10 cellular contexts compared by ENCODE assay signal in genomic region chr7:74051629-74052410, GRCh38. TPM values are rescaled to one million over a fixed set of nuclear protein-coding genes. Genes with fewer than 3 reads are reported as not detected.
DNase-seq lines count a peak whose midpoint lies in the region; ATAC-seq, FAIRE-seq and TF ChIP-seq lines count a peak whose summit lies in the region.
"Had no signal": no experiment of that assay in that cellular context is flagged by ENCODE, and none has a peak within 500 bp of the region (broad histone marks: within the 10 kb centered on the region; RNA-seq: fewer than 3 reads in every experiment).

No MANE protein-coding gene starts in this region.

- H3K36me3 ChIP-seq in MM.1S (replicated peaks; ENCODE audit: insufficient read depth, low read length) (no peaks in the 10 kb centered on the region), bronchial epithelial cell (ENCODE audit: control insufficient read depth, insufficient read depth, low read length) (no peaks in the 10 kb centered on the region), parathyroid adenoma (ENCODE audit: control insufficient read depth, insufficient read depth, low read length) (no peaks in the 10 kb centered on the region)

- no peak for FAIRE-seq in bronchial epithelial cell (lab: Jason Lieb, UNC)
- FAIRE-seq in frontal cortex (lab: Jason Lieb, UNC): no peak
- FAIRE-seq: A204.1 had no signal

- no peak overlapping the region for H3K4me3 ChIP-seq in MM.1S (ENCODE audit: low read length)
- no peak overlapping the region for H3K4me3 ChIP-seq in bronchial epithelial cell (ENCODE audit: low read depth, low read length)
- no peak overlapping the region for H3K4me3 ChIP-seq in parathyroid adenoma (ENCODE audit: low read depth, low read length)
- H3K4me3 ChIP-seq: upper lobe of left lung had no signal

- no peaks in the 10 kb centered on the region for H3F3A ChIP-seq in MM.1S (ENCODE audit: insufficient read depth, low read length)

- no peak overlapping the region for H3K9ac ChIP-seq in MM.1S (ENCODE audit: low read length)
- H3K9ac ChIP-seq in parathyroid adenoma: no peak overlapping the region

- no peaks in the 10 kb centered on the region for H3K9me3 ChIP-seq in MM.1S (replicated peaks; ENCODE audit: insufficient read depth, low read length)
- no peaks in the 10 kb centered on the region for H3K9me3 ChIP-seq in parathyroid adenoma (ENCODE audit: control insufficient read depth, low read length)
- H3K9me3 ChIP-seq: upper lobe of left lung had no signal

- H3K4me1 ChIP-seq in MM.1S (ENCODE audit: low read length): no peaks in the 10 kb centered on the region
- H3K4me1 ChIP-seq in parathyroid adenoma: no peaks in the 10 kb centered on the region

- peak; percentile 33 for TF ChIP-seq CTCF in MM.1S (IDR thresholded peaks at IDR 0.05; ENCODE audit: low read length)
- peak; percentile 63 for TF ChIP-seq CTCF in bronchial epithelial cell (IDR thresholded peaks at IDR 0.05; ENCODE audit: insufficient read depth, low read length, severe bottlenecking)
- TF ChIP-seq CTCF in parathyroid adenoma (IDR thresholded peaks at IDR 0.05): peak; percentile 23

- no peak for ATAC-seq in HG03159 (IDR thresholded peaks at IDR 0.05; ENCODE audit: unreplicated experiment)

- DNase-seq in DMS 273 (lab: John Stamatoyannopoulos, UW; ENCODE audit: unreplicated experiment) (peak; percentile 66), DMS 273 treated with DMSO at 0.1 percent for 48 hours (lab: John Stamatoyannopoulos, UW) (no peak), MM.1S (peak; percentile 39), bronchial epithelial cell (ENCODE audit: low read depth) (peak; percentile 26), frontal cortex (ENCODE audit: low spot score in 2 of 2) (no peak), COR-L47 (lab: John Stamatoyannopoulos, UW) (no peak)

- H3K4me2 ChIP-seq in MM.1S (ENCODE audit: low read depth, low read length): no peak overlapping the region
- H3K4me2 ChIP-seq in parathyroid adenoma (ENCODE audit: low read length): no peak overlapping the region

- H2AFZ ChIP-seq in MM.1S (ENCODE audit: low read length): no peak overlapping the region
- no peak overlapping the region for H2AFZ ChIP-seq in parathyroid adenoma

- H3K79me2 ChIP-seq in MM.1S (ENCODE audit: low read length) (no peaks in the 10 kb centered on the region), parathyroid adenoma (no peaks in the 10 kb centered on the region)

- H3K27ac ChIP-seq in MM.1S (ENCODE audit: low read length) (no peak overlapping the region), parathyroid adenoma (no peak overlapping the region)

- peaks cover 23% of the 10 kb centered on the region for H3K27me3 ChIP-seq in MM.1S (replicated peaks; ENCODE audit: insufficient read depth, low read length)
- peaks cover 13% of the 10 kb centered on the region for H3K27me3 ChIP-seq in bronchial epithelial cell (ENCODE audit: control insufficient read depth, insufficient read depth, low read length)
- no peaks in the 10 kb centered on the region for H3K27me3 ChIP-seq in parathyroid adenoma (ENCODE audit: control insufficient read depth, insufficient read depth, low read length)
- H3K27me3 ChIP-seq: upper lobe of left lung had no signal

- H3K9me2 ChIP-seq in MM.1S (replicated peaks; ENCODE audit: insufficient read depth, low read length): no peaks in the 10 kb centered on the region

- no peaks in the 10 kb centered on the region for H4K20me1 ChIP-seq in MM.1S (ENCODE audit: insufficient read depth, low read length)

RNA-seq across cellular contexts. Expression of gene ELN, which starts 23.8 kb away (rescaled TPM):
- total RNA-seq in bronchial epithelial cell (under 0.01 TPM in 2 replicates), frontal cortex (11.0 TPM)

RNA-seq across cellular contexts. Expression of gene LIMK1, which starts 31.8 kb away (rescaled TPM):
- total RNA-seq in bronchial epithelial cell: 11.6 and 16.6 TPM in 2 replicates
- total RNA-seq in frontal cortex: 15.5 TPM

Comparison
In these comparisons a context has a peak if more than half of its experiments do, and no peak if none do; other contexts are left out.
1. DNase-seq: peak in DMS 273 (single experiment), MM.1S (single experiment) and bronchial epithelial cell (single experiment); none in DMS 273 treated with DMSO at 0.1 percent for 48 hours (single experiment), frontal cortex (0 of 2) and COR-L47 (single experiment).
2. RNA of gene ELN, which starts 23.8 kb away (total RNA-seq): 11.0 TPM in frontal cortex (single experiment); under 0.01 TPM in bronchial epithelial cell; every median in the first group is over 10 times any median in the second.
3. Peak in every context shown above with its lines, with median percentiles within 50 percentile points of each other: CTCF ChIP-seq.